Comparison of ENCODE assay signal across 25 cellular contexts in the genomic region with DNA sequence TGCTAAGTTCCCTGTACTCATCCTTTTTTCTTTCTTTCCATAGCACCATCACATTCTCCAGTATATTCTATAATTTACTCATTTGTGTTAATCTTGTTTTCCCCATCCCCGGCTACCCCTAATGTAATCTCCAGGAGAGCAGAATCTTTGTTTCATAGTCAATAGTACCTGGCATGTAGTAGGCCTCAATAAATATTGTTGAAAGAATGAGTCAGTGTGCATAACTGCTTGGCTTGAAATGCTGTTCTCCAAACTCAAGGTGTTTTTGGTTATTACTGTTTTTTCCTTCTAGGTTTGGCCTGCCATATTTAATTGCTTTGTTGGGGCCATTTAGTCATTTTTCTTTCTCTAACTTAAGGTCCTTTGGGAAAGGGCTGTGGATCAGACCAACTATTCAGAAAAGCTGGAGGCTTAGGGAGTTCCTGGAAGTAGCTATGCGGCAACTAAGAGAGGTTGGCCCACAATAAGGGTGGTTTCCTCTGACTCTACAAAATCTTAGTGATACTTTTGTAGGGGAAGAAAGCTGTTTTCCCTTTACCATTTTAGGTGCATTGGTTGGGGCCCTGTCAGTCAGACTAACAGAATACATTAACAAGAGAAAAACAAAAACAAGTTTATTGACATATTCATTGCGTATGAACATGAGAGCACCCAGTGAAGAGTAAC. TPM values are rescaled to one million over a fixed set of nuclear protein-coding genes. Genes with fewer than 3 reads are reported as not detected.
DNase-seq lines count a peak whose midpoint lies in the region; ATAC-seq and TF ChIP-seq lines count a peak whose summit lies in the region.
"Had no signal": no experiment of that assay in that cellular context is flagged by ENCODE, and none has a peak within 500 bp of the region (broad histone marks: within the 10 kb centered on the region; RNA-seq: fewer than 3 reads in every experiment).

No MANE protein-coding gene starts in this region.

- H3K27ac Mint-ChIP-seq in activated naive CD4-positive, alpha-beta T cell treated with anti-CD3 and anti-CD28 coated beads, Interleukin-2, amount 10 ng/mL, durations not matched to agents 7 days and 5 days = peak overlapping the region; percentile 70
- H3K27ac Mint-ChIP-seq in activated naive CD4-positive, alpha-beta T cell treated with anti-CD3 and anti-CD28 coated beads, Interleukin-2, amount 50 U/mL, for 72 hours = peak overlapping the region in 1 of 2 donors; percentile 50
- H3K27ac Mint-ChIP-seq in activated T-helper 1 cell treated with anti-CD3 and anti-CD28 coated beads, Interleukin-12 subunit alpha, Interleukin-12 subunit beta, Interleukin-2, Interleukin-4 antibody, amounts not matched to agents 30 ng/mL and 10 ng/mL and 1 ng/mL, durations not matched to agents 14 hours and 24 hours and 36 hours = peak overlapping the region; percentile 69
- H3K27ac Mint-ChIP-seq: endodermal cell had no signal

- H3K4me3 Mint-ChIP-seq in activated naive CD4-positive, alpha-beta T cell treated with anti-CD3 and anti-CD28 coated beads, Interleukin-2, amount 10 ng/mL, durations not matched to agents 7 days and 5 days = no peak overlapping the region
- no peak overlapping the region for H3K4me3 Mint-ChIP-seq in activated T-helper 1 cell treated with anti-CD3 and anti-CD28 coated beads, Interleukin-12 subunit alpha, Interleukin-12 subunit beta, Interleukin-2, Interleukin-4 antibody, amounts not matched to agents 30 ng/mL and 10 ng/mL and 1 ng/mL, durations not matched to agents 14 hours and 24 hours and 36 hours
- H3K4me3 Mint-ChIP-seq: endodermal cell had no signal

- no peaks in the 10 kb centered on the region for H3K27me3 ChIP-seq in left lung
- H3K27me3 ChIP-seq in brain microvascular endothelial cell (replicated peaks) = no peaks in the 10 kb centered on the region
- H3K27me3 ChIP-seq: foreskin keratinocyte, SJCRH30, spleen, upper lobe of left lung had no signal

- H3K4me3 ChIP-seq in left lung (no peak overlapping the region), brain microvascular endothelial cell (ENCODE audit: low read depth, low read length) (no peak overlapping the region)
- H3K4me3 ChIP-seq: psoas muscle, SJCRH30, spleen, upper lobe of left lung had no signal

- no peak for ATAC-seq in activated naive CD4-positive, alpha-beta T cell treated with anti-CD3 and anti-CD28 coated beads, Interleukin-2, amount 50 U/mL, for 72 hours
- ATAC-seq in left lung (peak; percentile 24), GM19035 (IDR thresholded peaks at IDR 0.05; ENCODE audit: unreplicated experiment) (no peak)
- ATAC-seq: foreskin keratinocyte, left cardiac atrium, psoas muscle had no signal

- peaks cover 0 to 9% of the 10 kb centered on the region in 2 donors for H3K4me1 ChIP-seq in left lung

- no peaks in the 10 kb centered on the region for H3K9me3 ChIP-seq in left lung
- H3K9me3 ChIP-seq: psoas muscle, SJCRH30, spleen, upper lobe of left lung had no signal

- H3K27me3 Mint-ChIP-seq in activated naive CD4-positive, alpha-beta T cell treated with anti-CD3 and anti-CD28 coated beads, Interleukin-2, amount 10 ng/mL, durations not matched to agents 7 days and 5 days = no peaks in the 10 kb centered on the region
- H3K27me3 Mint-ChIP-seq in activated T-helper 1 cell treated with anti-CD3 and anti-CD28 coated beads, Interleukin-12 subunit alpha, Interleukin-12 subunit beta, Interleukin-2, Interleukin-4 antibody, amounts not matched to agents 30 ng/mL and 10 ng/mL and 1 ng/mL, durations not matched to agents 14 hours and 24 hours and 36 hours (ENCODE audit: insufficient read depth) = no peaks in the 10 kb centered on the region

- in situ Hi-C loops in brain microvascular endothelial cell (cut with HindIII; ENCODE audit: low pct_ligation_motif_present, low sequenced_read_pairs) = no loop called here

- H3K27ac ChIP-seq in left lung = peak overlapping the region in 1 of 2 donors; percentile 13
- H3K27ac ChIP-seq in substantia nigra (ENCODE audit: low read depth, low read length, poor library complexity, severe bottlenecking) = peak overlapping the region; percentile 1
- H3K27ac ChIP-seq in brain microvascular endothelial cell = no peak overlapping the region
- H3K27ac ChIP-seq: foreskin keratinocyte, psoas muscle, SJCRH30, spleen, upper lobe of left lung had no signal

- no peaks in the 10 kb centered on the region for H3K9me3 Mint-ChIP-seq in activated naive CD4-positive, alpha-beta T cell treated with anti-CD3 and anti-CD28 coated beads, Interleukin-2, amount 10 ng/mL, durations not matched to agents 7 days and 5 days
- H3K9me3 Mint-ChIP-seq in activated naive CD4-positive, alpha-beta T cell treated with anti-CD3 and anti-CD28 coated beads, Interleukin-2, amount 50 U/mL, for 72 hours = peaks cover 5% of the 10 kb centered on the region in 2 donors
- no peaks in the 10 kb centered on the region for H3K9me3 Mint-ChIP-seq in activated T-helper 1 cell treated with anti-CD3 and anti-CD28 coated beads, Interleukin-12 subunit alpha, Interleukin-12 subunit beta, Interleukin-2, Interleukin-4 antibody, amounts not matched to agents 30 ng/mL and 10 ng/mL and 1 ng/mL, durations not matched to agents 14 hours and 24 hours and 36 hours
- H3K9me3 Mint-ChIP-seq: endodermal cell had no signal

- peaks cover 53% of the 10 kb centered on the region for H3K36me3 Mint-ChIP-seq in activated naive CD4-positive, alpha-beta T cell treated with anti-CD3 and anti-CD28 coated beads, Interleukin-2, amount 10 ng/mL, durations not matched to agents 7 days and 5 days
- H3K36me3 Mint-ChIP-seq in activated naive CD4-positive, alpha-beta T cell treated with anti-CD3 and anti-CD28 coated beads, Interleukin-2, amount 50 U/mL, for 72 hours = peaks cover 0 to 7% of the 10 kb centered on the region in 2 donors
- H3K36me3 Mint-ChIP-seq in activated T-helper 1 cell treated with anti-CD3 and anti-CD28 coated beads, Interleukin-12 subunit alpha, Interleukin-12 subunit beta, Interleukin-2, Interleukin-4 antibody, amounts not matched to agents 30 ng/mL and 10 ng/mL and 1 ng/mL, durations not matched to agents 14 hours and 24 hours and 36 hours (ENCODE audit: low read depth) = peaks cover 34% of the 10 kb centered on the region

- no peaks in the 10 kb centered on the region for H3K36me3 ChIP-seq in left lung
- no peaks in the 10 kb centered on the region for H3K36me3 ChIP-seq in brain microvascular endothelial cell (replicated peaks)
- H3K36me3 ChIP-seq: SJCRH30 had no signal

- peaks cover 41% of the 10 kb centered on the region for H3K4me1 Mint-ChIP-seq in activated naive CD4-positive, alpha-beta T cell treated with anti-CD3 and anti-CD28 coated beads, Interleukin-2, amount 10 ng/mL, durations not matched to agents 7 days and 5 days
- peaks cover 39% of the 10 kb centered on the region for H3K4me1 Mint-ChIP-seq in activated T-helper 1 cell treated with anti-CD3 and anti-CD28 coated beads, Interleukin-12 subunit alpha, Interleukin-12 subunit beta, Interleukin-2, Interleukin-4 antibody, amounts not matched to agents 30 ng/mL and 10 ng/mL and 1 ng/mL, durations not matched to agents 14 hours and 24 hours and 36 hours (ENCODE audit: low read depth)

- DNase-seq in activated naive CD4-positive, alpha-beta T cell treated with anti-CD3 and anti-CD28 coated beads, Interleukin-2, amount 10 ng/mL, durations not matched to agents 7 days and 5 days = no peak
- DNase-seq in activated naive CD4-positive, alpha-beta T cell treated with anti-CD3 and anti-CD28 coated beads, Interleukin-2, amount 50 U/mL, for 72 hours (ENCODE audit: low spot score in 2 of 2) = no peak
- no peak for DNase-seq in activated T-helper 1 cell treated with anti-CD3 and anti-CD28 coated beads, Interleukin-12 subunit alpha, Interleukin-12 subunit beta, Interleukin-2, Interleukin-4 antibody, amounts not matched to agents 30 ng/mL and 10 ng/mL and 1 ng/mL, durations not matched to agents 14 hours and 24 hours and 36 hours (ENCODE audit: low spot score)
- DNase-seq in left lung (no peak), substantia nigra (lab: John Stamatoyannopoulos, UW) (no peak), brain microvascular endothelial cell (no peak), NOMO-1 treated with DMSO at 0.1 percent for 48 hours (lab: John Stamatoyannopoulos, UW; ENCODE audit: unreplicated experiment) (no peak)
- DNase-seq: ACHN; activated CD4-positive, CD25-positive, alpha-beta regulatory T cell treated with anti-CD3 and anti-CD28 coated beads, Interleukin-2, amount 50 U/mL, for 72 hours; endodermal cell; foreskin keratinocyte; H7; KG1; left cardiac atrium; NCI-H1092; NCI-H526; OCI-M1; psoas muscle; SJCRH30; spleen; stimulated activated naive CD4-positive, alpha-beta T cell; T-helper 9 cell; upper lobe of left lung had no signal

- TF ChIP-seq CTCF in left lung (IDR thresholded peaks at IDR 0.05) = no peak
- no peak for TF ChIP-seq CTCF in brain microvascular endothelial cell (IDR thresholded peaks at IDR 0.05; ENCODE audit: low read depth, low read length, missing control alignments)

- intact Hi-C loops in activated T-helper 1 cell treated with anti-CD3 and anti-CD28 coated beads, Interleukin-12 subunit alpha, Interleukin-12 subunit beta, Interleukin-2, Interleukin-4 antibody, amounts not matched to agents 30 ng/mL and 10 ng/mL and 1 ng/mL, durations not matched to agents 14 hours and 24 hours and 36 hours (cut with micrococcal nuclease) = no loop called here
- intact Hi-C loops in left lung (cut with DNase I) = no loop called here

- CTCF ChIA-PET in activated naive CD4-positive, alpha-beta T cell treated with anti-CD3 and anti-CD28 coated beads, Interleukin-2, amount 10 ng/mL, durations not matched to agents 7 days and 5 days (lab: Charles Lee) = interaction anchor here (0.8 kb wide), 1 partner anchor 11 kb away, joined by 3 read pairs; no protein-coding TSS in a partner anchor

RNA-seq across cellular contexts. Expression of gene KAT2B, which starts 28.4 kb away (rescaled TPM):
- total RNA-seq in activated naive CD4-positive, alpha-beta T cell treated with anti-CD3 and anti-CD28 coated beads, Interleukin-2, amount 50 U/mL, for 72 hours = 10 to 100 TPM; 19.6 to 27.3 TPM
- total RNA-seq in activated T-helper 1 cell treated with anti-CD3 and anti-CD28 coated beads, Interleukin-12 subunit alpha, Interleukin-12 subunit beta, Interleukin-2, Interleukin-4 antibody, amounts not matched to agents 30 ng/mL and 10 ng/mL and 1 ng/mL, durations not matched to agents 14 hours and 24 hours and 36 hours = 25.1 and 38.5 TPM in 2 replicates
- total RNA-seq in left lung = 10 to 100 TPM; 26.1 to 33.6 TPM

RNA-seq across cellular contexts. Expression of gene PP2D1, which starts 56.6 kb away (rescaled TPM):
- not detected for total RNA-seq in activated naive CD4-positive, alpha-beta T cell treated with anti-CD3 and anti-CD28 coated beads, Interleukin-2, amount 50 U/mL, for 72 hours
- not detected in 2 replicates for total RNA-seq in activated T-helper 1 cell treated with anti-CD3 and anti-CD28 coated beads, Interleukin-12 subunit alpha, Interleukin-12 subunit beta, Interleukin-2, Interleukin-4 antibody, amounts not matched to agents 30 ng/mL and 10 ng/mL and 1 ng/mL, durations not matched to agents 14 hours and 24 hours and 36 hours
- total RNA-seq in left lung = not detected
- total RNA-seq: cerebellum, endodermal cell, foreskin keratinocyte, H7, left cardiac atrium, psoas muscle, SJCRH30, spleen, upper lobe of left lung had no signal
